ENCODE assay signal across 13 cellular contexts in genomic region chr11:75431533-75432525, GRCh38. TPM values are rescaled to one million over a fixed set of nuclear protein-coding genes. Genes with fewer than 3 reads are reported as not detected.
DNase-seq lines count a peak whose midpoint lies in the region; ATAC-seq and TF ChIP-seq lines count a peak whose summit lies in the region.
"Had no signal": no experiment of that assay in that cellular context is flagged by ENCODE, and none has a peak within 500 bp of the region (broad histone marks: within the 10 kb centered on the region; RNA-seq: fewer than 3 reads in every experiment).

No MANE protein-coding gene starts in this region.

- H3K4me3 Mint-ChIP-seq in H9: peak overlapping the region in 1 of 2 experiments; percentile 82; a peak in 3 of 5 replicates
- H3K4me3 Mint-ChIP-seq in activated B cell treated with CpG ODN at 0.5 μM for 24 hours: peak overlapping the region; percentile 56
- H3K4me3 Mint-ChIP-seq in mesothelial cell of epicardium: peak overlapping the region; percentile 18

- H3K14ac ChIP-seq in H9 (ENCODE audit: insufficient read depth, low read length): no peak overlapping the region

- H3K18ac ChIP-seq in H9 (ENCODE audit: insufficient read length, low read depth, low read length): no peak overlapping the region

- no peak overlapping the region for H4K5ac ChIP-seq in H9 (ENCODE audit: insufficient read length, low read depth, low read length)

- H2BK120ac ChIP-seq in H9 (ENCODE audit: low read depth, low read length, poor library complexity, severe bottlenecking): no peak overlapping the region

- H3K27me3 ChIP-seq in H9 (ENCODE audit: insufficient read depth, low read length): peaks cover 41% of the 10 kb centered on the region

- CTCF ChIA-PET in activated B cell treated with CpG ODN at 0.5 μM for 24 hours (lab: Charles Lee): no interaction called here

- H3K4me3 ChIP-seq in coronary artery: no peak overlapping the region
- no peak overlapping the region for H3K4me3 ChIP-seq in foreskin fibroblast (ENCODE audit: low read depth in 1 of 2, low read length in 2 of 2)

- no peak overlapping the region; a peak in 1 of 7 replicates for H3K27ac Mint-ChIP-seq in H9
- H3K27ac Mint-ChIP-seq in activated B cell treated with CpG ODN at 0.5 μM for 24 hours: no peak overlapping the region
- H3K27ac Mint-ChIP-seq in mesothelial cell of epicardium: no peak overlapping the region

- peaks cover 62% of the 10 kb centered on the region for H3K27me3 Mint-ChIP-seq in H9 (ENCODE audit: low read depth)
- H3K27me3 Mint-ChIP-seq in activated B cell treated with CpG ODN at 0.5 μM for 24 hours: peaks cover 40% of the 10 kb centered on the region
- H3K27me3 Mint-ChIP-seq in mesothelial cell of epicardium (ENCODE audit: low read depth): peaks cover 69% of the 10 kb centered on the region

- no peak overlapping the region for H4K91ac ChIP-seq in H9 (ENCODE audit: insufficient read length, low read depth, low read length)

- H2AK5ac ChIP-seq in H9 (ENCODE audit: insufficient read length, low read length): no peak overlapping the region

- H3K9ac ChIP-seq in H9 (ENCODE audit: extremely low read depth, insufficient read length, low read length): no peak overlapping the region

- peaks cover 10% of the 10 kb centered on the region for H3K9me3 ChIP-seq in H9 (ENCODE audit: control insufficient read depth, low read depth, low read length)

- no peak overlapping the region for H2BK15ac ChIP-seq in H9 (ENCODE audit: low read depth, low read length)

- no peak overlapping the region for H3K4ac ChIP-seq in H9 (ENCODE audit: low read depth, low read length)

- H3K27ac ChIP-seq in H9 (ENCODE audit: insufficient read length, low read depth, low read length): no peak overlapping the region
- no peak overlapping the region for H3K27ac ChIP-seq in coronary artery
- H3K27ac ChIP-seq: Peyer's patch had no signal

- H2AFZ ChIP-seq in H9 (ENCODE audit: low read length): no peak overlapping the region

- H3K4me2 ChIP-seq in H9 (ENCODE audit: insufficient read depth, insufficient read length, low read length): peak overlapping the region; percentile 25

- peaks cover 29% of the 10 kb centered on the region in 2 experiments for H3K4me1 Mint-ChIP-seq in H9
- peaks cover 26% of the 10 kb centered on the region for H3K4me1 Mint-ChIP-seq in activated B cell treated with CpG ODN at 0.5 μM for 24 hours
- peaks cover 9% of the 10 kb centered on the region for H3K4me1 Mint-ChIP-seq in mesothelial cell of epicardium

- ATAC-seq in activated B cell treated with CpG ODN at 0.5 μM for 24 hours (ENCODE audit: low read depth) (no peak), GM21825 (IDR thresholded peaks at IDR 0.05; ENCODE audit: unreplicated experiment) (no peak)
- ATAC-seq: left ventricle myocardium superior; stimulated activated naive B cell treated with anti-CD40 and anti-IgM and Interleukin-4, amounts not matched to agents 10 μg/mL and 1 μg/mL and 100 μg/mL, for 72 hours had no signal

- no peak overlapping the region for H2BK20ac ChIP-seq in H9 (ENCODE audit: low read depth, low read length, poor library complexity, severe bottlenecking)

- no peak overlapping the region for H2BK12ac ChIP-seq in H9 (ENCODE audit: insufficient read length, low read depth, low read length)

- peaks cover 3 to 11% (median 8%) of the 10 kb centered on the region in 3 experiments; a peak in 6 of 7 replicates for H3K36me3 Mint-ChIP-seq in H9 (ENCODE audit: insufficient read depth in 1 of 3, low read depth in 3 of 3)
- peaks cover 3% of the 10 kb centered on the region for H3K36me3 Mint-ChIP-seq in activated B cell treated with CpG ODN at 0.5 μM for 24 hours (ENCODE audit: low read depth)
- H3K36me3 Mint-ChIP-seq in mesothelial cell of epicardium: peaks cover 3% of the 10 kb centered on the region

- WGBS in H9 (ENCODE audit: extremely low coverage, insufficient read length, low lambda C conversion rate): no CpG with 5 or more reads among the region's 16 CpGs

- peaks cover 3% of the 10 kb centered on the region; the same call in 1 of the 2 replicates for H3K4me1 ChIP-seq in H9 (ENCODE audit: insufficient read depth, low read length)

- H3K23me2 ChIP-seq in H9 (ENCODE audit: insufficient read length, low read depth, low read length, poor library complexity, severe bottlenecking): peaks cover 6% of the 10 kb centered on the region

- H3K9me3 Mint-ChIP-seq in H9 (peaks cover 16 to 24% of the 10 kb centered on the region in 2 experiments), activated B cell treated with CpG ODN at 0.5 μM for 24 hours (no peaks in the 10 kb centered on the region), mesothelial cell of epicardium (peaks cover 7% of the 10 kb centered on the region)

- peak; percentile 33 for DNase-seq in AG20443 (ENCODE audit: low spot score)
- peak; percentile 61 for DNase-seq in H9
- no peak for DNase-seq in activated B cell treated with CpG ODN at 0.5 μM for 24 hours
- no peak for DNase-seq in mesothelial cell of epicardium (ENCODE audit: low spot score in 2 of 2, unreplicated experiment in 2 of 2)
- DNase-seq in coronary artery (ENCODE audit: low spot score): no peak
- DNase-seq in DMS 273 treated with DMSO at 0.1 percent for 48 hours (lab: John Stamatoyannopoulos, UW): no peak
- no peak for DNase-seq in foreskin fibroblast
- DNase-seq: HCEC 1CT; left ventricle myocardium superior; stimulated activated CD4-positive, alpha-beta T cell treated with anti-CD3 and anti-CD28 coated beads, Interleukin-2, amount 100 ng/mL, for 24 hours; stimulated activated naive B cell treated with anti-CD40 and anti-IgM and Interleukin-4, amounts not matched to agents 10 μg/mL and 1 μg/mL and 100 μg/mL, for 72 hours had no signal

- no peak overlapping the region for H3K56ac ChIP-seq in H9 (ENCODE audit: insufficient read length, low read depth, low read length)

- TF ChIP-seq CTCF in H9 (conservative IDR thresholded peaks at IDR 0.05) (peak; percentile 28; the same call in 1 of the 3 replicates), activated B cell treated with CpG ODN at 0.5 μM for 24 hours (IDR thresholded peaks at IDR 0.05) (no peak), mesothelial cell of epicardium (IDR thresholded peaks at IDR 0.05; ENCODE audit: unreplicated experiment) (no peak), coronary artery (IDR thresholded peaks at IDR 0.05) (no peak), foreskin fibroblast (IDR thresholded peaks at IDR 0.05; ENCODE audit: low read depth, low read length) (no peak)

- no peak overlapping the region for H3T11ph ChIP-seq in H9 (ENCODE audit: low read length)

- POLR2A ChIA-PET in activated B cell treated with CpG ODN at 0.5 μM for 24 hours (lab: Charles Lee): interaction anchor here (0.5 to 1.5 kb wide), 2 partner anchors 106 to 129 kb away, joined by 3 to 6 read pairs; no protein-coding TSS in a partner anchor

- no peaks in the 10 kb centered on the region for H4K20me1 ChIP-seq in H9 (ENCODE audit: control insufficient read depth, insufficient read depth, insufficient read length)

- no peak overlapping the region for H4K8ac ChIP-seq in H9 (replicated peaks; ENCODE audit: insufficient read length, low read depth, low read length)

- no peaks in the 10 kb centered on the region for H3K79me1 ChIP-seq in H9 (ENCODE audit: insufficient read depth, low read depth, low read length, poor library complexity, severe bottlenecking)

- H2BK5ac ChIP-seq in H9 (ENCODE audit: insufficient read length, low read length): no peak overlapping the region

- intact Hi-C loops in activated B cell treated with CpG ODN at 0.5 μM for 24 hours (cut with micrococcal nuclease): no loop called here

- no peak overlapping the region for H3K23ac ChIP-seq in H9 (ENCODE audit: insufficient read length, low read depth, low read length)

- H3K79me2 ChIP-seq in H9 (ENCODE audit: insufficient read depth, low read length): no peaks in the 10 kb centered on the region

RNA-seq across cellular contexts. Expression of gene KLHL35, which starts 1.2 kb away (rescaled TPM):
- total RNA-seq in H9 (2021) (0.72 and 0.83 TPM in 2 replicates), activated B cell treated with CpG ODN at 0.5 μM for 24 hours (0.11 and 0.49 TPM in 2 replicates), mesothelial cell of epicardium (0.38 to 0.67 TPM (median 0.59 TPM) in 3 replicates)

RNA-seq across cellular contexts. Expression of gene RPS3, which starts 32.5 kb away (rescaled TPM):
- total RNA-seq in H9 (2021) (3,765 and 3,814 TPM in 2 replicates), activated B cell treated with CpG ODN at 0.5 μM for 24 hours (4,635 and 5,236 TPM in 2 replicates), mesothelial cell of epicardium (2,848 to 2,954 TPM (median 2,936 TPM) in 3 replicates)

Comparison
In these comparisons a context has a peak if more than half of its experiments do, and no peak if none do; other contexts are left out.
1. DNase-seq: peak in AG20443 (single experiment) and H9 (single experiment); none in activated B cell treated with CpG ODN at 0.5 μM for 24 hours (single experiment), mesothelial cell of epicardium (0 of 2), coronary artery (single experiment), DMS 273 treated with DMSO at 0.1 percent for 48 hours (single experiment) and foreskin fibroblast (0 of 2).